1 cellular context compared by ENCODE assay signal in the genomic region with DNA sequence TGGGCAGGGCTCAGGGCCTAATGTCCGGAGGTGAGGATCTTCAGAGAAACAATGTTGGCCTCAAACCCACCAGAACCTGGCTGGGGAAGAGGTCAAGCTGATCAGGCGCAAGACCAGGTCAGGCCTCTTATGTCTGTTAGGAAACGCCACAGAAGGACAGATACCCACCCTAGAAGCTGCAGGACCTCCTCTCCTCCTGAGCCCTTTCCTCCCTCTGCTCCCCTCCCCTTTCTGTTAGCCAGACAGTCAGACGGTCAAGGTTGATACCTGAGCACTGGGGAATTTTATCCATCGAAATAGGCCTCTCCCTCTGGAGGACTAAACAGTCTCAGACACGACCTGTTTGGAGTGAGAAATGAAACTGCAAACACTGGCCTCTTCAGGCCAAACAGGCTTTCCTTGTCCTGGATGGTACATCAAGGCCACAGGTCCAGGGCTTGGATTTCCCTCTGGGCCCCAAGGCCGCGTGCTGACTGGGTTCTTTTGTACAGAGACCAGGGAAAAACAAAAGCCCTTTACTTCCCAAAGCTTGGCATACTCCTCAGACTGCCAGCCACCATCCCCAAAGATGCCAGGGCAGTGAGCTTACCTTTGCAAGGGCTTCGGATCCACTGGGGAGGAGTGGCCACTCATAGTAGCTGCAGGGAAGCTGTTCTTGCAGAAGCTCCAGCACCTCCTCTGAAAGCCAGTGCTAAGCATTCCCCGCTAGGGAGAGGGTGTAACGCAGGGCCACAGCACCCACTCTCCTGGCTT.
TF ChIP-seq lines count a peak whose summit lies in the region.

No MANE protein-coding gene starts in this region.

TF ChIP-seq in HepG2, 621 proteins besides CTCF, POLR2A, EP300 and RAD21 (continued from another document and continues in another):
- TF ChIP-seq, protein P1, sequence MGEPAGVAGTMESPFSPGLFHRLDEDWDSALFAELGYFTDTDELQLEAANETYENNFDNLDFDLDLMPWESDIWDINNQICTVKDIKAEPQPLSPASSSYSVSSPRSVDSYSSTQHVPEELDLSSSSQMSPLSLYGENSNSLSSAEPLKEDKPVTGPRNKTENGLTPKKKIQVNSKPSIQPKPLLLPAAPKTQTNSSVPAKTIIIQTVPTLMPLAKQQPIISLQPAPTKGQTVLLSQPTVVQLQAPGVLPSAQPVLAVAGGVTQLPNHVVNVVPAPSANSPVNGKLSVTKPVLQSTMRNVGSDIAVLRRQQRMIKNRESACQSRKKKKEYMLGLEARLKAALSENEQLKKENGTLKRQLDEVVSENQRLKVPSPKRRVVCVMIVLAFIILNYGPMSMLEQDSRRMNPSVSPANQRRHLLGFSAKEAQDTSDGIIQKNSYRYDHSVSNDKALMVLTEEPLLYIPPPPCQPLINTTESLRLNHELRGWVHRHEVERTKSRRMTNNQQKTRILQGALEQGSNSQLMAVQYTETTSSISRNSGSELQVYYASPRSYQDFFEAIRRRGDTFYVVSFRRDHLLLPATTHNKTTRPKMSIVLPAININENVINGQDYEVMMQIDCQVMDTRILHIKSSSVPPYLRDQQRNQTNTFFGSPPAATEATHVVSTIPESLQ (CRISPR knock-in tag; conservative IDR thresholded peaks at IDR 0.05) = no peak
- TF ChIP-seq GFI1 (CRISPR knock-in tag; IDR thresholded peaks at IDR 0.05; ENCODE audit: borderline replicate concordance) (no peak), ZNF660 (CRISPR knock-in tag; IDR thresholded peaks at IDR 0.05; ENCODE audit: borderline replicate concordance, low read depth) (no peak), ASH2L (IDR thresholded peaks at IDR 0.05; ENCODE audit: insufficient read length, low read depth, low read length) (peak; percentile 73), MEF2D (CRISPR knock-in tag; IDR thresholded peaks at IDR 0.05) (0 out of 2 replicates have a peak, but pooled peaks have one; percentile 43), KAT8 (CRISPR knock-in tag; IDR thresholded peaks at IDR 0.05) (peak; percentile 77), ZFY (CRISPR knock-in tag; IDR thresholded peaks at IDR 0.05) (peak; percentile 71; the same call in 1 of the 2 replicates), RELA (CRISPR knock-in tag; IDR thresholded peaks at IDR 0.05) (no peak), ZNF101 (CRISPR knock-in tag; IDR thresholded peaks at IDR 0.05; ENCODE audit: borderline replicate concordance, low read depth) (no peak), MAFK (conservative IDR thresholded peaks at IDR 0.05 in 1 of 2, IDR thresholded peaks at IDR 0.05 in 1 of 2; ENCODE audit: low read length in 2 of 2) (peak; percentile 55 to 74), MAFG (CRISPR knock-in tag; IDR thresholded peaks at IDR 0.05) (no peak), CHD2 (IDR thresholded peaks at IDR 0.05; ENCODE audit: low read depth, low read length) (no peak), ZNF550 (CRISPR knock-in tag; IDR thresholded peaks at IDR 0.05; ENCODE audit: borderline replicate concordance) (0 out of 2 replicates have a peak, but pooled peaks have one; percentile 48), SP140L (CRISPR knock-in tag; IDR thresholded peaks at IDR 0.05; ENCODE audit: borderline replicate concordance) (peak; percentile 94; the same call in 1 of the 2 replicates), MAZ (IDR thresholded peaks at IDR 0.05; ENCODE audit: borderline replicate concordance, low read depth, low read length) (peak; percentile 33; the same call in 1 of the 2 replicates), MAZ (CRISPR knock-in tag; IDR thresholded peaks at IDR 0.05; ENCODE audit: low read depth) (0 out of 2 replicates have a peak, but pooled peaks have one; percentile 19), ZNF768 (CRISPR knock-in tag; IDR thresholded peaks at IDR 0.05) (peak; percentile 68), EEA1 (CRISPR knock-in tag; IDR thresholded peaks at IDR 0.05; ENCODE audit: borderline replicate concordance) (no peak), ELF4 (CRISPR knock-in tag; IDR thresholded peaks at IDR 0.05; ENCODE audit: borderline replicate concordance) (no peak), KDM5A (IDR thresholded peaks at IDR 0.05; ENCODE audit: borderline replicate concordance, low read length) (no peak), ESRRA (CRISPR knock-in tag; IDR thresholded peaks at IDR 0.05; ENCODE audit: low read depth) (no peak), TEAD2 (CRISPR knock-in tag; IDR thresholded peaks at IDR 0.05) (no peak), ZNF274 (CRISPR knock-in tag; IDR thresholded peaks at IDR 0.05) (no peak)
- TF ChIP-seq, protein P2, sequence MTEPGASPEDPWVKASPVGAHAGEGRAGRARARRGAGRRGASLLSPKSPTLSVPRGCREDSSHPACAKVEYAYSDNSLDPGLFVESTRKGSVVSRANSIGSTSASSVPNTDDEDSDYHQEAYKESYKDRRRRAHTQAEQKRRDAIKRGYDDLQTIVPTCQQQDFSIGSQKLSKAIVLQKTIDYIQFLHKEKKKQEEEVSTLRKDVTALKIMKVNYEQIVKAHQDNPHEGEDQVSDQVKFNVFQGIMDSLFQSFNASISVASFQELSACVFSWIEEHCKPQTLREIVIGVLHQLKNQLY (CRISPR knock-in tag; IDR thresholded peaks at IDR 0.05) = peak; percentile 65
- TF ChIP-seq, protein P3, sequence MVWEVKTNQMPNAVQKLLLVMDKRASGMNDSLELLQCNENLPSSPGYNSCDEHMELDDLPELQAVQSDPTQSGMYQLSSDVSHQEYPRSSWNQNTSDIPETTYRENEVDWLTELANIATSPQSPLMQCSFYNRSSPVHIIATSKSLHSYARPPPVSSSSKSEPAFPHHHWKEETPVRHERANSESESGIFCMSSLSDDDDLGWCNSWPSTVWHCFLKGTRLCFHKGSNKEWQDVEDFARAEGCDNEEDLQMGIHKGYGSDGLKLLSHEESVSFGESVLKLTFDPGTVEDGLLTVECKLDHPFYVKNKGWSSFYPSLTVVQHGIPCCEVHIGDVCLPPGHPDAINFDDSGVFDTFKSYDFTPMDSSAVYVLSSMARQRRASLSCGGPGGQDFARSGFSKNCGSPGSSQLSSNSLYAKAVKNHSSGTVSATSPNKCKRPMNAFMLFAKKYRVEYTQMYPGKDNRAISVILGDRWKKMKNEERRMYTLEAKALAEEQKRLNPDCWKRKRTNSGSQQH (CRISPR knock-in tag; IDR thresholded peaks at IDR 0.05; ENCODE audit: low read depth) = no peak
- TF ChIP-seq, protein P4, sequence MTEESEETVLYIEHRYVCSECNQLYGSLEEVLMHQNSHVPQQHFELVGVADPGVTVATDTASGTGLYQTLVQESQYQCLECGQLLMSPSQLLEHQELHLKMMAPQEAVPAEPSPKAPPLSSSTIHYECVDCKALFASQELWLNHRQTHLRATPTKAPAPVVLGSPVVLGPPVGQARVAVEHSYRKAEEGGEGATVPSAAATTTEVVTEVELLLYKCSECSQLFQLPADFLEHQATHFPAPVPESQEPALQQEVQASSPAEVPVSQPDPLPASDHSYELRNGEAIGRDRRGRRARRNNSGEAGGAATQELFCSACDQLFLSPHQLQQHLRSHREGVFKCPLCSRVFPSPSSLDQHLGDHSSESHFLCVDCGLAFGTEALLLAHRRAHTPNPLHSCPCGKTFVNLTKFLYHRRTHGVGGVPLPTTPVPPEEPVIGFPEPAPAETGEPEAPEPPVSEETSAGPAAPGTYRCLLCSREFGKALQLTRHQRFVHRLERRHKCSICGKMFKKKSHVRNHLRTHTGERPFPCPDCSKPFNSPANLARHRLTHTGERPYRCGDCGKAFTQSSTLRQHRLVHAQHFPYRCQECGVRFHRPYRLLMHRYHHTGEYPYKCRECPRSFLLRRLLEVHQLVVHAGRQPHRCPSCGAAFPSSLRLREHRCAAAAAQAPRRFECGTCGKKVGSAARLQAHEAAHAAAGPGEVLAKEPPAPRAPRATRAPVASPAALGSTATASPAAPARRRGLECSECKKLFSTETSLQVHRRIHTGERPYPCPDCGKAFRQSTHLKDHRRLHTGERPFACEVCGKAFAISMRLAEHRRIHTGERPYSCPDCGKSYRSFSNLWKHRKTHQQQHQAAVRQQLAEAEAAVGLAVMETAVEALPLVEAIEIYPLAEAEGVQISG (CRISPR knock-in tag; IDR thresholded peaks at IDR 0.05) = peak; percentile 66
- TF ChIP-seq, protein P5, sequence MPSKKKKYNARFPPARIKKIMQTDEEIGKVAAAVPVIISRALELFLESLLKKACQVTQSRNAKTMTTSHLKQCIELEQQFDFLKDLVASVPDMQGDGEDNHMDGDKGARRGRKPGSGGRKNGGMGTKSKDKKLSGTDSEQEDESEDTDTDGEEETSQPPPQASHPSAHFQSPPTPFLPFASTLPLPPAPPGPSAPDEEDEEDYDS (CRISPR knock-in tag; IDR thresholded peaks at IDR 0.05) = no peak; the same call in 1 of the 2 replicates
- TF ChIP-seq, protein P6, sequence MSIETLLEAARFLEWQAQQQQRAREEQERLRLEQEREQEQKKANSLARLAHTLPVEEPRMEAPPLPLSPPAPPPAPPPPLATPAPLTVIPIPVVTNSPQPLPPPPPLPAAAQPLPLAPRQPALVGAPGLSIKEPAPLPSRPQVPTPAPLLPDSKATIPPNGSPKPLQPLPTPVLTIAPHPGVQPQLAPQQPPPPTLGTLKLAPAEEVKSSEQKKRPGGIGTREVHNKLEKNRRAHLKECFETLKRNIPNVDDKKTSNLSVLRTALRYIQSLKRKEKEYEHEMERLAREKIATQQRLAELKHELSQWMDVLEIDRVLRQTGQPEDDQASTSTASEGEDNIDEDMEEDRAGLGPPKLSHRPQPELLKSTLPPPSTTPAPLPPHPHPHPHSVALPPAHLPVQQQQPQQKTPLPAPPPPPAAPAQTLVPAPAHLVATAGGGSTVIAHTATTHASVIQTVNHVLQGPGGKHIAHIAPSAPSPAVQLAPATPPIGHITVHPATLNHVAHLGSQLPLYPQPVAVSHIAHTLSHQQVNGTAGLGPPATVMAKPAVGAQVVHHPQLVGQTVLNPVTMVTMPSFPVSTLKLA (IDR thresholded peaks at IDR 0.05) = no peak
- TF ChIP-seq, protein P7, sequence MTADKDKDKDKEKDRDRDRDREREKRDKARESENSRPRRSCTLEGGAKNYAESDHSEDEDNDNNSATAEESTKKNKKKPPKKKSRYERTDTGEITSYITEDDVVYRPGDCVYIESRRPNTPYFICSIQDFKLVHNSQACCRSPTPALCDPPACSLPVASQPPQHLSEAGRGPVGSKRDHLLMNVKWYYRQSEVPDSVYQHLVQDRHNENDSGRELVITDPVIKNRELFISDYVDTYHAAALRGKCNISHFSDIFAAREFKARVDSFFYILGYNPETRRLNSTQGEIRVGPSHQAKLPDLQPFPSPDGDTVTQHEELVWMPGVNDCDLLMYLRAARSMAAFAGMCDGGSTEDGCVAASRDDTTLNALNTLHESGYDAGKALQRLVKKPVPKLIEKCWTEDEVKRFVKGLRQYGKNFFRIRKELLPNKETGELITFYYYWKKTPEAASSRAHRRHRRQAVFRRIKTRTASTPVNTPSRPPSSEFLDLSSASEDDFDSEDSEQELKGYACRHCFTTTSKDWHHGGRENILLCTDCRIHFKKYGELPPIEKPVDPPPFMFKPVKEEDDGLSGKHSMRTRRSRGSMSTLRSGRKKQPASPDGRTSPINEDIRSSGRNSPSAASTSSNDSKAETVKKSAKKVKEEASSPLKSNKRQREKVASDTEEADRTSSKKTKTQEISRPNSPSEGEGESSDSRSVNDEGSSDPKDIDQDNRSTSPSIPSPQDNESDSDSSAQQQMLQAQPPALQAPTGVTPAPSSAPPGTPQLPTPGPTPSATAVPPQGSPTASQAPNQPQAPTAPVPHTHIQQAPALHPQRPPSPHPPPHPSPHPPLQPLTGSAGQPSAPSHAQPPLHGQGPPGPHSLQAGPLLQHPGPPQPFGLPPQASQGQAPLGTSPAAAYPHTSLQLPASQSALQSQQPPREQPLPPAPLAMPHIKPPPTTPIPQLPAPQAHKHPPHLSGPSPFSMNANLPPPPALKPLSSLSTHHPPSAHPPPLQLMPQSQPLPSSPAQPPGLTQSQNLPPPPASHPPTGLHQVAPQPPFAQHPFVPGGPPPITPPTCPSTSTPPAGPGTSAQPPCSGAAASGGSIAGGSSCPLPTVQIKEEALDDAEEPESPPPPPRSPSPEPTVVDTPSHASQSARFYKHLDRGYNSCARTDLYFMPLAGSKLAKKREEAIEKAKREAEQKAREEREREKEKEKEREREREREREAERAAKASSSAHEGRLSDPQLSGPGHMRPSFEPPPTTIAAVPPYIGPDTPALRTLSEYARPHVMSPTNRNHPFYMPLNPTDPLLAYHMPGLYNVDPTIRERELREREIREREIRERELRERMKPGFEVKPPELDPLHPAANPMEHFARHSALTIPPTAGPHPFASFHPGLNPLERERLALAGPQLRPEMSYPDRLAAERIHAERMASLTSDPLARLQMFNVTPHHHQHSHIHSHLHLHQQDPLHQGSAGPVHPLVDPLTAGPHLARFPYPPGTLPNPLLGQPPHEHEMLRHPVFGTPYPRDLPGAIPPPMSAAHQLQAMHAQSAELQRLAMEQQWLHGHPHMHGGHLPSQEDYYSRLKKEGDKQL (CRISPR knock-in tag; IDR thresholded peaks at IDR 0.05; ENCODE audit: low read depth) = peak; percentile 57; the same call in 1 of the 2 replicates
- TF ChIP-seq, protein P8, sequence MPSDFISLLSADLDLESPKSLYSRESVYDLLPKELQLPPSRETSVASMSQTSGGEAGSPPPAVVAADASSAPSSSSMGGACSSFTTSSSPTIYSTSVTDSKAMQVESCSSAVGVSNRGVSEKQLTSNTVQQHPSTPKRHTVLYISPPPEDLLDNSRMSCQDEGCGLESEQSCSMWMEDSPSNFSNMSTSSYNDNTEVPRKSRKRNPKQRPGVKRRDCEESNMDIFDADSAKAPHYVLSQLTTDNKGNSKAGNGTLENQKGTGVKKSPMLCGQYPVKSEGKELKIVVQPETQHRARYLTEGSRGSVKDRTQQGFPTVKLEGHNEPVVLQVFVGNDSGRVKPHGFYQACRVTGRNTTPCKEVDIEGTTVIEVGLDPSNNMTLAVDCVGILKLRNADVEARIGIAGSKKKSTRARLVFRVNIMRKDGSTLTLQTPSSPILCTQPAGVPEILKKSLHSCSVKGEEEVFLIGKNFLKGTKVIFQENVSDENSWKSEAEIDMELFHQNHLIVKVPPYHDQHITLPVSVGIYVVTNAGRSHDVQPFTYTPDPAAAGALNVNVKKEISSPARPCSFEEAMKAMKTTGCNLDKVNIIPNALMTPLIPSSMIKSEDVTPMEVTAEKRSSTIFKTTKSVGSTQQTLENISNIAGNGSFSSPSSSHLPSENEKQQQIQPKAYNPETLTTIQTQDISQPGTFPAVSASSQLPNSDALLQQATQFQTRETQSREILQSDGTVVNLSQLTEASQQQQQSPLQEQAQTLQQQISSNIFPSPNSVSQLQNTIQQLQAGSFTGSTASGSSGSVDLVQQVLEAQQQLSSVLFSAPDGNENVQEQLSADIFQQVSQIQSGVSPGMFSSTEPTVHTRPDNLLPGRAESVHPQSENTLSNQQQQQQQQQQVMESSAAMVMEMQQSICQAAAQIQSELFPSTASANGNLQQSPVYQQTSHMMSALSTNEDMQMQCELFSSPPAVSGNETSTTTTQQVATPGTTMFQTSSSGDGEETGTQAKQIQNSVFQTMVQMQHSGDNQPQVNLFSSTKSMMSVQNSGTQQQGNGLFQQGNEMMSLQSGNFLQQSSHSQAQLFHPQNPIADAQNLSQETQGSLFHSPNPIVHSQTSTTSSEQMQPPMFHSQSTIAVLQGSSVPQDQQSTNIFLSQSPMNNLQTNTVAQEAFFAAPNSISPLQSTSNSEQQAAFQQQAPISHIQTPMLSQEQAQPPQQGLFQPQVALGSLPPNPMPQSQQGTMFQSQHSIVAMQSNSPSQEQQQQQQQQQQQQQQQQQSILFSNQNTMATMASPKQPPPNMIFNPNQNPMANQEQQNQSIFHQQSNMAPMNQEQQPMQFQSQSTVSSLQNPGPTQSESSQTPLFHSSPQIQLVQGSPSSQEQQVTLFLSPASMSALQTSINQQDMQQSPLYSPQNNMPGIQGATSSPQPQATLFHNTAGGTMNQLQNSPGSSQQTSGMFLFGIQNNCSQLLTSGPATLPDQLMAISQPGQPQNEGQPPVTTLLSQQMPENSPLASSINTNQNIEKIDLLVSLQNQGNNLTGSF (CRISPR knock-in tag; IDR thresholded peaks at IDR 0.05) = no peak
- TF ChIP-seq, protein P9, sequence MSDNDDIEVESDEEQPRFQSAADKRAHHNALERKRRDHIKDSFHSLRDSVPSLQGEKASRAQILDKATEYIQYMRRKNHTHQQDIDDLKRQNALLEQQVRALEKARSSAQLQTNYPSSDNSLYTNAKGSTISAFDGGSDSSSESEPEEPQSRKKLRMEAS (IDR thresholded peaks at IDR 0.05) = peak; percentile 73
